ENCODE assay signal across 23 cellular contexts in the genomic region with DNA sequence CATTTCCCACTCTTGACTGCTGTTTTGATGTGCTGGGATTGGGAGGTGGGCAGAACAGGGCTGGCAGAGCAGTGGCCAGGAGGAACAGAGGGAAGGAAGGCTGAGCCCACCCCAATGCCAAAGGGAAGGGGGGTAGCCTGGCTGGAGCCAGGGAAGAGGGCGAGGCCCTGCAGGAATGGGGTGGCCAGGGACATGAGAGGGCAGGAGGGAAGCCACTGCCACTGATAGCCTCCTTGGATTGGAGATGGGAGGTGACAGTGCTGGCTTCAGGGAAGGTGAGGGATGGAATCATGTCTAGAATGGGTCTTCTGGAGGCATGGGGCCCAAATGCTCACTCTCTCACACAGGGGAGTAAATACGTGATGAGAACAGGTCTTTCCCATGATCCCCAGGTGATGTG. TPM values are rescaled to one million over a fixed set of nuclear protein-coding genes. Genes with fewer than 3 reads are reported as not detected.
A peak's percentile ranks its signal among the peaks of the same experiment; 100 is the strongest.
DNase-seq lines count a peak whose midpoint lies in the region; ATAC-seq, FAIRE-seq and TF ChIP-seq lines count a peak whose summit lies in the region.
"Had no signal": no experiment of that assay in that cellular context is flagged by ENCODE, and none has a peak within 500 bp of the region (broad histone marks: within the 10 kb centered on the region; RNA-seq: fewer than 3 reads in every experiment).

No MANE protein-coding gene starts in this region.

- peak; percentile 40 for DNase-seq in activated CD8-positive, alpha-beta memory T cell treated with anti-CD3 and anti-CD28 coated beads for 24 hours
- DNase-seq in activated CD8-positive, alpha-beta memory T cell treated with anti-CD3 and anti-CD28 coated beads, Interleukin-2, amount 50 U/mL, for 4 hours = no peak
- DNase-seq in caudate nucleus (lab: John Stamatoyannopoulos, UW) = no peak
- peak; percentile 62 for DNase-seq in mesenteric fat pad (ENCODE audit: low spot score)
- peak; percentile 7 for DNase-seq in stomach
- DNase-seq in H54 (ENCODE audit: insufficient read length, low spot score) = no peak
- DNase-seq in NCI-H2196 (lab: John Stamatoyannopoulos, UW; ENCODE audit: unreplicated experiment) = no peak
- DNase-seq: C1 segment of cervical spinal cord, COR-L47, DMS153, GM23248, KG1, NCI-H1048, NCI-H146, NCI-H2081 treated with DMSO at 0.1 percent for 48 hours, NCI-H226, NCI-H748 treated with DMSO at 0.1 percent for 48 hours, PC-3 had no signal

- 72 to 80% (median 77%) methylated on average over 2 of the region's 2 CpGs for WGBS in stomach, 5 donors

- H3K27ac ChIP-seq in caudate nucleus (ENCODE audit: low read depth, low read length) = peak overlapping the region; percentile 36
- no peak overlapping the region for H3K27ac ChIP-seq in stomach
- H3K27ac ChIP-seq: GM23248 had no signal

- H3K4me3 ChIP-seq in stomach = no peak overlapping the region
- H3K4me3 ChIP-seq: GM12878, GM23248 had no signal

- TF ChIP-seq CTCF in stomach (IDR thresholded peaks at IDR 0.05) = no peak

- H3K36me3 ChIP-seq in stomach = no peaks in the 10 kb centered on the region

- H3K9me3 ChIP-seq in stomach = peaks cover 0 to 17% (median 7%) of the 10 kb centered on the region in 4 donors

- H3K4me1 ChIP-seq in stomach = peaks cover 8 to 65% (median 15%) of the 10 kb centered on the region in 4 donors

- peaks cover 0 to 3% (median 0%) of the 10 kb centered on the region in 3 donors for H3K27me3 ChIP-seq in stomach

- TF ChIP-seq EP300 in stomach (IDR thresholded peaks at IDR 0.05) = no peak

- no peak for ATAC-seq in GM19023 (IDR thresholded peaks at IDR 0.05; ENCODE audit: unreplicated experiment)
- ATAC-seq: GM12878, PC-3 had no signal

- TF ChIP-seq POLR2A in stomach (IDR thresholded peaks at IDR 0.05) (no peak), H54 (IDR thresholded peaks at IDR 0.05; ENCODE audit: low read depth, low read length) (no peak)

- FAIRE-seq in H54 (lab: Jason Lieb, UNC) = no peak
- FAIRE-seq: GM12878, GM19239 had no signal

- intact Hi-C loops in stomach (cut with DNase I; ENCODE audit: low total_unique reads) = no loop called here

RNA-seq across cellular contexts. Expression of gene FXYD6, which starts 19.6 kb away (rescaled TPM):
- total RNA-seq in mesenteric fat pad (21.5 TPM), stomach (100 to 1,000 TPM in 1 of 5 donors, 10 to 100 TPM in 4; 12.7 to 187 (median 47.0) TPM)
- 10 to 100 TPM; 22.5 to 39.4 (median 25.6) TPM for polyA plus RNA-seq in stomach
- total RNA-seq: GM23248, PC-3 had no signal
- polyA plus RNA-seq: GM23248 had no signal

RNA-seq across cellular contexts. Expression of gene FXYD2, which starts 32.3 kb away (rescaled TPM):
- total RNA-seq in mesenteric fat pad = 3.2 TPM
- total RNA-seq in stomach = 1 to 10 TPM in 1 of 5 donors, under 1 TPM in 1, not detected in 3; 0.45 to 7.0 TPM
- 1 to 10 TPM; 1.0 to 7.8 (median 4.0) TPM for polyA plus RNA-seq in stomach
- total RNA-seq: A172, GM23248, M059J, PC-3 had no signal
- polyA plus RNA-seq: GM23248 had no signal

RNA-seq across cellular contexts. Expression of gene DSCAML1, which starts 59.9 kb away (rescaled TPM):
- total RNA-seq in mesenteric fat pad = 0.45 TPM
- 1 to 10 TPM in 2 of 5 donors, under 1 TPM in 3; 0.14 to 2.9 (median 0.45) TPM for total RNA-seq in stomach
- polyA plus RNA-seq in stomach = under 1 TPM; 0.08 to 0.75 (median 0.46) TPM
- total RNA-seq: A172, GM23248, M059J, PC-3 had no signal
- polyA plus RNA-seq: GM23248 had no signal

Comparison
In these comparisons a context has a peak if more than half of its experiments do, and no peak if none do; other contexts are left out.
1. DNase-seq: peak in activated CD8-positive, alpha-beta memory T cell treated with anti-CD3 and anti-CD28 coated beads for 24 hours (single experiment), mesenteric fat pad (single experiment) and stomach (single experiment); none in activated CD8-positive, alpha-beta memory T cell treated with anti-CD3 and anti-CD28 coated beads, Interleukin-2, amount 50 U/mL, for 4 hours (single experiment), caudate nucleus (0 of 61), H54 (single experiment) and NCI-H2196 (single experiment).